Comparison of ENCODE assay signal across 12 cellular contexts in the genomic region with DNA sequence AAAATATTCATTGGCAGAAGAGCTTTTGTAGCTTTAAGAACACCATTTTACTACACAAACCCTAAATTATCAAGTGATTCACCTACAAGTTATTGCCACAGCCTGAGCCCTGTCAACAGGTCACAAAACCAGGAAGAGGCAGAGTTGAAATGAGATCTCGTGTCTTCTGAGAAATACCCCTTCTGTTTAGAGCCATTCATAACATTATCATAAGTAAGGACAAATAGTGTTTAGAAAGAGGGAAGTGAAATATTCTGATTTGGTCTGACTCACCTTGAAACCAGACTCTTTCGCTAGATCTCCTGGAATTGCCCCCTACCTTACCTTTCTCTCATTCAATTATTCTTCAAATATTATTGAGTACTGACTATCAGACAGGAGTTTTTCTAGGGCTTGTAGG. TPM values are rescaled to one million over a fixed set of nuclear protein-coding genes. Genes with fewer than 3 reads are reported as not detected.
DNase-seq lines count a peak whose midpoint lies in the region; ATAC-seq and TF ChIP-seq lines count a peak whose summit lies in the region.
"Had no signal": no experiment of that assay in that cellular context is flagged by ENCODE, and none has a peak within 500 bp of the region (broad histone marks: within the 10 kb centered on the region; RNA-seq: fewer than 3 reads in every experiment).

No MANE protein-coding gene starts in this region.

- H3K4me1 Mint-ChIP-seq in Calu3 (ENCODE audit: low read depth, unreplicated experiment): peaks cover 9% of the 10 kb centered on the region
- H3K4me1 Mint-ChIP-seq in nephron progenitor cell: no peaks in the 10 kb centered on the region

- H3K9me3 Mint-ChIP-seq in Calu3 (ENCODE audit: low read depth, unreplicated experiment) (no peaks in the 10 kb centered on the region), nephron progenitor cell (peaks cover 25% of the 10 kb centered on the region)

- H3K4me3 Mint-ChIP-seq in Calu3 (ENCODE audit: low read depth, unreplicated experiment) (peak overlapping the region; percentile 36), nephron progenitor cell (no peak overlapping the region)

- peak; percentile 90 for ATAC-seq in HG02759 (IDR thresholded peaks at IDR 0.05; ENCODE audit: unreplicated experiment)
- peak; percentile 87 for ATAC-seq in HG03558 (IDR thresholded peaks at IDR 0.05; ENCODE audit: extremely low read depth, unreplicated experiment)
- ATAC-seq: left cardiac atrium had no signal

- H3K36me3 Mint-ChIP-seq in Calu3 (ENCODE audit: insufficient read depth, unreplicated experiment) (no peaks in the 10 kb centered on the region), nephron progenitor cell (ENCODE audit: low read depth) (no peaks in the 10 kb centered on the region)

- H3K27ac Mint-ChIP-seq in Calu3 (ENCODE audit: unreplicated experiment) (peak overlapping the region; percentile 29), nephron progenitor cell (no peak overlapping the region)

- BruUV-seq in Calu3 (replicated peaks; lab: Mats Ljungman, UMichigan): no TSS peak

- DNase-seq in Calu3 (peak; percentile 29), GM19238 (ENCODE audit: insufficient read length, low spot score) (peak; percentile 15), nephron progenitor cell (no peak), RWPE1 (ENCODE audit: low spot score) (no peak), glomerular visceral epithelial cell (ENCODE audit: extremely low spot score) (no peak)
- DNase-seq in stimulated activated CD4-positive, alpha-beta T cell treated with anti-CD3 and anti-CD28 coated beads, Interleukin-15, amount 100 ng/mL, for 24 hours: no peak
- DNase-seq: activated CD4-positive, alpha-beta T cell treated with anti-CD3 and anti-CD28 coated beads, Interleukin-2, amount 50 U/mL, for 48 hours; left cardiac atrium had no signal

- POLR2A ChIA-PET in RWPE1 (lab: Yijun Ruan, JAX; ENCODE audit: low non-redundant PET): no interaction called here

- TF ChIP-seq CTCF in Calu3 (IDR thresholded peaks at IDR 0.05; ENCODE audit: unreplicated experiment) (no peak), nephron progenitor cell (IDR thresholded peaks at IDR 0.05) (no peak), RWPE1 (conservative IDR thresholded peaks at IDR 0.05; ENCODE audit: low read depth) (no peak)

- peaks cover 4% of the 10 kb centered on the region for H3K27me3 Mint-ChIP-seq in Calu3 (ENCODE audit: unreplicated experiment)
- peaks cover 6% of the 10 kb centered on the region for H3K27me3 Mint-ChIP-seq in nephron progenitor cell (ENCODE audit: low read depth, poor library complexity)

- H3K27ac ChIP-seq in RWPE1: no peak overlapping the region
- H3K27ac ChIP-seq: prostate gland had no signal

- CTCF ChIA-PET in Calu3 (lab: Charles Lee): no interaction called here
- CTCF ChIA-PET in RWPE1 (lab: Yijun Ruan, JAX): no interaction called here

- intact Hi-C loops in Calu3 (cut with micrococcal nuclease; ENCODE audit: unreplicated experiment): no loop called here

RNA-seq across cellular contexts. Expression of a gene that starts 5.9 kb away (rescaled TPM):
- not detected in 2 replicates for total RNA-seq in Calu3 (2022)
- total RNA-seq: fibroblast of lung, left cardiac atrium, prostate gland had no signal

RNA-seq across cellular contexts. Expression of a gene that starts 15.9 kb away (rescaled TPM):
- total RNA-seq in Calu3 (2022): 1.5 and 2.0 TPM in 2 replicates

RNA-seq across cellular contexts. Expression of a gene that starts 56.8 kb away (rescaled TPM):
- total RNA-seq in Calu3 (2022): not detected in 2 replicates
- total RNA-seq: fibroblast of lung, left cardiac atrium had no signal

Comparison
In these comparisons a context has a peak if more than half of its experiments do, and no peak if none do; other contexts are left out.
1. DNase-seq: peak in Calu3 (single experiment) and GM19238 (single experiment); none in nephron progenitor cell (single experiment), stimulated activated CD4-positive, alpha-beta T cell treated with anti-CD3 and anti-CD28 coated beads, Interleukin-15, amount 100 ng/mL, for 24 hours (single experiment), RWPE1 (single experiment) and glomerular visceral epithelial cell (single experiment).